ENCODE assay signal across 23 cellular contexts in the genomic region with DNA sequence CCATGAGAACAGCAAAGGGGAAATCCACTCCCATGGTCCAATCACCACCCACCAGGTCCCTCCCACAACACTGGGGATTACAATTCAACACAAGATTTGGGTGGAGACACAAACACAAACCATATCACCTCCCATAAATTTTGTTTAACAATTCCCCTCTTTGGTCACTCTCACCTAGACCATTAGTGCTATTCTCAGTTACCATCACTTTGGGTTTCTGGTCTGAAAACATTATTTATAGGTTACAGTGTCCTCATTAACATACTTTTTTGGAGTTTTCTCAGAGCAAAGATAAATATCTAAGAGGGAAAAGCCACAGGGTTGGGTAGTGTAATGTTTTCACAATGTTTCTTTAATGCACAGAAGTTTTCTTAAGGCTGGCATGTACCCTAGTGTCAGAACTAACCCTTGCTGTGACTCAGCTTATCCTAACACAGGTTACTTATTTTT.
"Had no signal": no experiment of that assay in that cellular context is flagged by ENCODE, and none has a peak within 500 bp of the region (broad histone marks: within the 10 kb centered on the region; RNA-seq: fewer than 3 reads in every experiment).

No MANE protein-coding gene starts in this region.

- H3K4me3 Mint-ChIP-seq: activated naive CD4-positive, alpha-beta T cell treated with anti-CD3 and anti-CD28 coated beads for 36 hours; activated naive CD8-positive, alpha-beta T cell treated with anti-CD3 and anti-CD28 coated beads, Interleukin-2, amount 50 U/mL, for 24 hours; effector memory CD8-positive, alpha-beta T cell; memory B cell; natural killer cell treated with Interleukin-12 subunit alpha and Interleukin-12 subunit beta and Interleukin-15 and Interleukin-18, amount 100 ng/mL, for 72 hours had no signal

- DNase-seq: activated CD4-positive, alpha-beta T cell treated with anti-CD3 and anti-CD28 coated beads, Interleukin-2, amount 50 U/mL, for 1 hour; activated naive CD4-positive, alpha-beta T cell treated with anti-CD3 and anti-CD28 coated beads for 36 hours; activated naive CD8-positive, alpha-beta T cell treated with anti-CD3 and anti-CD28 coated beads, Interleukin-2, amount 50 U/mL, for 24 hours; activated T-cell treated with anti-CD3 and anti-CD28 coated beads, Interleukin-2, amount 50 U/mL, for 1 hour; aorta; dermis blood vessel endothelial cell; effector memory CD8-positive, alpha-beta T cell; foreskin keratinocyte; glutamatergic neuron; hypothalamus; kidney; left ventricle myocardium superior; nucleus accumbens; posterior cingulate gyrus; stimulated activated CD4-positive, alpha-beta T cell treated with anti-CD3 and anti-CD28 coated beads, Interleukin-4, amount 100 ng/mL, for 4 hours; stimulated activated CD8-positive, alpha-beta memory T cell treated with anti-CD3 and anti-CD28 coated beads, Interleukin-4, amount 100 ng/mL, for 48 hours; stimulated activated naive CD4-positive, alpha-beta T cell treated with Interleukin-2 at 50 U/mL for 16 hours; upper lobe of left lung had no signal

- H3K27ac Mint-ChIP-seq: activated naive CD4-positive, alpha-beta T cell treated with anti-CD3 and anti-CD28 coated beads for 36 hours; activated naive CD8-positive, alpha-beta T cell treated with anti-CD3 and anti-CD28 coated beads, Interleukin-2, amount 50 U/mL, for 24 hours; activated T-helper 2 cell treated with anti-CD3 and anti-CD28 coated beads, Interferon-gamma antibody, Interleukin-2, Interleukin-4, amounts not matched to agents 10 μg/mL and 5 μg/mL and 100 μg/mL, durations not matched to agents 14 hours and 24 hours and 36 hours; effector memory CD8-positive, alpha-beta T cell; memory B cell; natural killer cell treated with Interleukin-12 subunit alpha and Interleukin-12 subunit beta and Interleukin-15 and Interleukin-18, amount 100 ng/mL, for 72 hours had no signal

- H3K4me3 ChIP-seq: right atrium auricular region, skin epidermis, upper lobe of left lung had no signal

- H3K36me3 Mint-ChIP-seq: memory B cell; natural killer cell treated with Interleukin-12 subunit alpha and Interleukin-12 subunit beta and Interleukin-15 and Interleukin-18, amount 100 ng/mL, for 72 hours had no signal

- H3K27me3 ChIP-seq: right atrium auricular region, upper lobe of left lung had no signal

- H3K9me3 ChIP-seq: right atrium auricular region had no signal

- ATAC-seq: activated naive CD8-positive, alpha-beta T cell treated with anti-CD3 and anti-CD28 coated beads, Interleukin-2, amount 50 U/mL, for 24 hours; effector memory CD8-positive, alpha-beta T cell; foreskin keratinocyte; left ventricle myocardium superior; natural killer cell treated with Interleukin-12 subunit alpha and Interleukin-12 subunit beta and Interleukin-15 and Interleukin-18, amount 100 ng/mL, for 72 hours had no signal

- H3K27ac ChIP-seq: foreskin keratinocyte, right atrium auricular region, skin epidermis, upper lobe of left lung had no signal

- H3K4me1 Mint-ChIP-seq: activated naive CD8-positive, alpha-beta T cell treated with anti-CD3 and anti-CD28 coated beads, Interleukin-2, amount 50 U/mL, for 24 hours; memory B cell had no signal

- H3K4me1 ChIP-seq: foreskin keratinocyte, right atrium auricular region had no signal

- H3K9me3 Mint-ChIP-seq: activated T-helper 2 cell treated with anti-CD3 and anti-CD28 coated beads, Interferon-gamma antibody, Interleukin-2, Interleukin-4, amounts not matched to agents 10 μg/mL and 5 μg/mL and 100 μg/mL, durations not matched to agents 14 hours and 24 hours and 36 hours had no signal

- H3K36me3 ChIP-seq: right atrium auricular region, upper lobe of left lung had no signal
